1 cellular context compared by ENCODE assay signal in the genomic region with DNA sequence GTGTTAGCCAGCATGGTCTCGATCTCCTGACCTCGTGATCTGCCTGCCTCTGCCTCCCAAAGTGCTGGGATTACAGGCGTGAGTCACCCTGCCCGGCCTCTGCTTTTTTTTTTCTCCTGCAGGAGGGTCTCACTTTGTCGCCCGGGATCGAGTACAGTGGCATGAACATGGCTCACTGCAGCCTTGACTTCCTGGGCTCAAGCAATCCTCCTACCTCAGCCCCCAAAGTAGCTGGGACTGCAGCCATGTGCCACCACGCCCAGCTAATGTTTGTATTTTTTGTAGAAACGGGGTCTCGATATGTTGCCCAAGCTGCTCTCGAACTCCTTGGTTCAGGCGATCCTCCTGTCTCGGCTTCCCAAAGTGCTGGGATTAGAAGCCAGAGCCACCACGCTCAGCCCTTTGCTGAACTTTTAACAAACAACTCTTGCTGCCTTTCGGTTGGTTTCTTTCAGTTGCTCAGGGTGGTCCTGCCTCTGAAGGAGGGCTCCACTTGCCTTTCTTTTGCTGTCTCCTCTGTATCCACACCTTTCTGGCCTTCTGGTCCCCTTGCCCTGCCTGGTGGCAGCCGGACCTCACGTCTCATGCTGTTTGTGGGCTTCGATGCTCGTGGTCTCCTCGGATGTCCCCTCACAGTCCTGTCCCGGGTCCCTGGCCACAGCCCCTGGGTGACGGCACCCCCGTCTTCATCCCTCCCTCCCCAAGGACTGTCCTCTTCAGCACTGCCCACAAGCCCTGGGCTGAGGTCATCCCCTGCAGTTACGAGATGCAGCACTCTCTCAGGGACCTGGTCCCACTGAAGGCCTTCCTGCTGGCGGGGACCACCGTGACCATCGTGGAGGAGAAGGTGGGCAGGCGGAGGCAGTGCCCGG.
TF ChIP-seq lines count a peak whose summit lies in the region.

No MANE protein-coding gene starts in this region.

TF ChIP-seq in IMR-90, 13 proteins besides CTCF, POLR2A, EP300 and RAD21:
- TF ChIP-seq MXI1 (IDR thresholded peaks at IDR 0.05; ENCODE audit: borderline replicate concordance, low read depth, low read length) (no peak), FOS (IDR thresholded peaks at IDR 0.05; ENCODE audit: low read depth, low read length) (no peak), MAFK (IDR thresholded peaks at IDR 0.05; ENCODE audit: low read depth, low read length) (no peak), CHD1 (IDR thresholded peaks at IDR 0.05; ENCODE audit: low read depth, low read length) (no peak), RFX5 (IDR thresholded peaks at IDR 0.05; ENCODE audit: low read depth, low read length) (no peak), SMC3 (IDR thresholded peaks at IDR 0.05; ENCODE audit: low read depth, low read length) (no peak), RCOR1 (IDR thresholded peaks at IDR 0.05; ENCODE audit: insufficient replicate concordance, low read length) (no peak), BHLHE40 (IDR thresholded peaks at IDR 0.05; ENCODE audit: low read depth, low read length) (no peak), MAZ (IDR thresholded peaks at IDR 0.05; ENCODE audit: borderline replicate concordance, low read depth, low read length) (no peak), USF2 (IDR thresholded peaks at IDR 0.05; ENCODE audit: low read depth, low read length) (no peak), CEBPB (IDR thresholded peaks at IDR 0.05; ENCODE audit: low read depth, low read length) (no peak), NFE2L2 (IDR thresholded peaks at IDR 0.05; ENCODE audit: low read depth, low read length) (no peak)
- TF ChIP-seq, protein P1, sequence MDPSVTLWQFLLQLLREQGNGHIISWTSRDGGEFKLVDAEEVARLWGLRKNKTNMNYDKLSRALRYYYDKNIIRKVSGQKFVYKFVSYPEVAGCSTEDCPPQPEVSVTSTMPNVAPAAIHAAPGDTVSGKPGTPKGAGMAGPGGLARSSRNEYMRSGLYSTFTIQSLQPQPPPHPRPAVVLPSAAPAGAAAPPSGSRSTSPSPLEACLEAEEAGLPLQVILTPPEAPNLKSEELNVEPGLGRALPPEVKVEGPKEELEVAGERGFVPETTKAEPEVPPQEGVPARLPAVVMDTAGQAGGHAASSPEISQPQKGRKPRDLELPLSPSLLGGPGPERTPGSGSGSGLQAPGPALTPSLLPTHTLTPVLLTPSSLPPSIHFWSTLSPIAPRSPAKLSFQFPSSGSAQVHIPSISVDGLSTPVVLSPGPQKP (IDR thresholded peaks at IDR 0.05; ENCODE audit: borderline replicate concordance, low read depth, low read length): no peak
